Comparison of ENCODE assay signal across 14 cellular contexts in the genomic region with DNA sequence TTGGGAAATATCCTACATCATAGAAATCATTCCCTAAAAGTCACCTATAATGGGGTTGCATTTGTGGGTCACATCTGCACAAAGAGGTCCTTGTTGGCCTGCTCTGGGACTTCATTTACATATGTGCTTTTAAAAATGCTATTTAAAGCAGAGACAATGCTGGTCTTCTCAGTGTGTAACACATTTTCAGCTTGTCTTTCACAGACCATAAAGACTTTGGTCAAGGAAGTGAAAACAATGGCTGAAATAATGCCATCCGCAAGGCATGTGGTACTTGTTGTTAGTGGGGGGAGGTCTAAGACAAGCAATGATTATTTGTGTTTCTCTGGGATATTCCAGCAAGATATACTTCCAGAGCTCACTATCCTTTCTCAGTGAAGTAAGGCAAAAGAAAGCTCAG.
A peak's percentile ranks its signal among the peaks of the same experiment; 100 is the strongest.
DNase-seq lines count a peak whose midpoint lies in the region; ATAC-seq, FAIRE-seq and TF ChIP-seq lines count a peak whose summit lies in the region.
"Had no signal": no experiment of that assay in that cellular context is flagged by ENCODE, and none has a peak within 500 bp of the region (broad histone marks: within the 10 kb centered on the region; RNA-seq: fewer than 3 reads in every experiment).

No MANE protein-coding gene starts in this region.

- H3K9me3 Mint-ChIP-seq in activated naive CD8-positive, alpha-beta T cell treated with anti-CD3 and anti-CD28 coated beads, Interleukin-2, amount 50 U/mL, for 24 hours, result peaks cover 7% of the 10 kb centered on the region

- H3K36me3 ChIP-seq in thoracic aorta (peaks cover 44% of the 10 kb centered on the region), pancreas (peaks cover 0 to 11% (median 0%) of the 10 kb centered on the region in 3 donors)

- intact Hi-C loops in pancreas (cut with DNase I), result loop anchor here in 1 of 3 donors (10.0 kb wide), 1 partner anchor 229 kb away; no protein-coding TSS in a partner anchor

- H3K27me3 Mint-ChIP-seq in activated naive CD8-positive, alpha-beta T cell treated with anti-CD3 and anti-CD28 coated beads, Interleukin-2, amount 50 U/mL, for 24 hours, result peaks cover 16% of the 10 kb centered on the region

- no peak for DNase-seq in coronary artery (ENCODE audit: low spot score)
- DNase-seq in medulla oblongata (ENCODE audit: extremely low spot score), result peak; percentile 24
- no peak for DNase-seq in thoracic aorta (ENCODE audit: low spot score)
- DNase-seq in activated naive CD8-positive, alpha-beta T cell treated with anti-CD3 and anti-CD28 coated beads, Interleukin-2, amount 50 U/mL, for 24 hours, result no peak
- DNase-seq in pancreas, result no peak
- no peak for DNase-seq in A172 (ENCODE audit: low spot score)
- DNase-seq: CD4-positive, CD25-positive, alpha-beta regulatory T cell; DND-41; NCI-H1105; NK-92 treated with Interleukin-12 subunit alpha and Interleukin-12 subunit beta, amount 100 ng/mL, for 24 hours; Right ventricle myocardium superior had no signal

- WGBS in pancreas, 2 donors, result 91 to 92% methylated on average over 1 of the region's 1 CpG

- H3K27ac Mint-ChIP-seq in activated naive CD8-positive, alpha-beta T cell treated with anti-CD3 and anti-CD28 coated beads, Interleukin-2, amount 50 U/mL, for 24 hours, result no peak overlapping the region
- H3K27ac Mint-ChIP-seq: CD4-positive, CD25-positive, alpha-beta regulatory T cell had no signal

- H3K36me3 Mint-ChIP-seq in activated naive CD8-positive, alpha-beta T cell treated with anti-CD3 and anti-CD28 coated beads, Interleukin-2, amount 50 U/mL, for 24 hours (ENCODE audit: low read depth), result no peaks in the 10 kb centered on the region
- H3K36me3 Mint-ChIP-seq: CD4-positive, CD25-positive, alpha-beta regulatory T cell had no signal

- peaks cover 19 to 98% of the 10 kb centered on the region in 2 donors for H3K4me1 ChIP-seq in thoracic aorta (ENCODE audit: control insufficient read depth in 1 of 2, low read depth in 2 of 2)
- no peaks in the 10 kb centered on the region for H3K4me1 ChIP-seq in pancreas

- no peaks in the 10 kb centered on the region for H3K4me1 Mint-ChIP-seq in activated naive CD8-positive, alpha-beta T cell treated with anti-CD3 and anti-CD28 coated beads, Interleukin-2, amount 50 U/mL, for 24 hours

- H3K27ac ChIP-seq in angular gyrus (ENCODE audit: low read depth, low read length), result peak overlapping the region; percentile 34
- H3K27ac ChIP-seq in coronary artery, result peak overlapping the region; percentile 66 to 90
- peak overlapping the region; percentile 55 to 80 for H3K27ac ChIP-seq in thoracic aorta
- H3K27ac ChIP-seq in pancreas, result no peak overlapping the region

- H3K9me3 ChIP-seq in thoracic aorta (no peaks in the 10 kb centered on the region), pancreas (no peaks in the 10 kb centered on the region)

- no peak overlapping the region for H3K4me3 Mint-ChIP-seq in activated naive CD8-positive, alpha-beta T cell treated with anti-CD3 and anti-CD28 coated beads, Interleukin-2, amount 50 U/mL, for 24 hours
- H3K4me3 Mint-ChIP-seq: CD4-positive, CD25-positive, alpha-beta regulatory T cell had no signal

- TF ChIP-seq CTCF in coronary artery (IDR thresholded peaks at IDR 0.05) (no peak), thoracic aorta (IDR thresholded peaks at IDR 0.05) (no peak), pancreas (IDR thresholded peaks at IDR 0.05) (no peak)

- FAIRE-seq in pancreas (lab: Jason Lieb, UNC), result no peak
- FAIRE-seq: G401.6 had no signal

- no peak for ATAC-seq in thoracic aorta (ENCODE audit: insufficient number of reproducible peaks, low FRiP score, low read depth)
- ATAC-seq in activated naive CD8-positive, alpha-beta T cell treated with anti-CD3 and anti-CD28 coated beads, Interleukin-2, amount 50 U/mL, for 24 hours, result no peak
- ATAC-seq in pancreas, result no peak

- H3K4me3 ChIP-seq in coronary artery, result no peak overlapping the region
- no peak overlapping the region for H3K4me3 ChIP-seq in thoracic aorta
- H3K4me3 ChIP-seq in pancreas, result no peak overlapping the region
- H3K4me3 ChIP-seq: K562 had no signal

- no peaks in the 10 kb centered on the region for H3K27me3 ChIP-seq in thoracic aorta (replicated peaks; ENCODE audit: insufficient read depth)
- H3K27me3 ChIP-seq in pancreas, result no peaks in the 10 kb centered on the region

Comparison
In these comparisons a context has a peak if more than half of its experiments do, and no peak if none do; other contexts are left out.
1. H3K27ac ChIP-seq: peak in angular gyrus (single experiment), coronary artery (2 of 2) and thoracic aorta (2 of 2); none in pancreas (0 of 4).